ENCODE assay signal across 20 cellular contexts in the genomic region with DNA sequence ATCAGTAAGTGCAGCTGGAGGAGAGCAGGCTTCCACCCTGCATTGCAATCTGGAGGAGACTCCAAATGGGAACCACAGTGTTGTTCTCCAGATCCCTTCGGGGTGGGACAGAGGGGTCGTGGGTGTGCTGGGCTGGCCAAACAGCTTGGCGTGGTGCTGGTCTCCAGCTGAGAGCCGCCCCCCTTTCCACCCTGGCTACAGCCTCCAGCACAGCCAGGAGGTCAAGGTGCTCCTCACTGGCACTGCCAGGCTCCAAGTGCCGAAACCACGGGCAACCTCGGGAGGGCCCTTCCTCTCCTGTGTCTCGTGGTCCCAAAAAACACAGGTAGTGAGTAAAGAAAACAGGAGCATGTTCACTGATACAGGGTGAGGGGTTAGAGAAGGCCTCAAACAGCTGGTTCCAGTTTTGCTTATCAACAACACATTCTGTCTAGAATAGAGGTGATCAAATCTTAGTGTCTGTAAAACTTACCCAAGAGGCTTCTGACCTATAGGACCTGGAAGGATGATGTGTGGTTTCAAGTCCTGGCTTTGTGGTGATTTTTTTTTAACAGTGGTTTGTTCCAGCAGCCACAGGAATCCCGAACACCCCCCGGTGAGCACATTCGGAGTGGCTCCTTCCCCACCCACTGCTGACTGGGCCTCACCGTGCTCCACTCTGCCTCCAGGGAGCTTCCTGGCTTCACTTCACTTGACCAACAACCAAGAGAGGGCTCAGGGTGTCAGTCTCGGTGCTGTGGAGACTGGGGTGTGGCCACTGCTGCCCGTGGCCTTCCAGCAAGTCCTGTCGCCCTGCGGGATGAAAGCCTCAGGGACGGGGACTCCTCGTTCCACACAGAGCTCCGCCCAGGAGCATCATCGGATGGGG. TPM values are rescaled to one million over a fixed set of nuclear protein-coding genes. Genes with fewer than 3 reads are reported as not detected.
DNase-seq lines count a peak whose midpoint lies in the region; ATAC-seq, FAIRE-seq and TF ChIP-seq lines count a peak whose summit lies in the region.
"Had no signal": no experiment of that assay in that cellular context is flagged by ENCODE, and none has a peak within 500 bp of the region (broad histone marks: within the 10 kb centered on the region; RNA-seq: fewer than 3 reads in every experiment).

No MANE protein-coding gene starts in this region.

- no peak overlapping the region for H3K27ac ChIP-seq in neuronal stem cell (replicated peaks; ENCODE audit: low read length)
- H3K27ac ChIP-seq: A549, C4-2B, SJCRH30 had no signal

- DNase-seq in AG10803 (ENCODE audit: low read depth) (peak; percentile 2), HK-2 (ENCODE audit: unreplicated experiment) (peak; percentile 50), glomerular visceral epithelial cell (ENCODE audit: extremely low spot score) (peak; percentile 56), neuronal stem cell (ENCODE audit: low spot score) (no peak), NCI-H1930 (lab: John Stamatoyannopoulos, UW) (no peak), H54 (ENCODE audit: insufficient read length, low spot score) (no peak), left cardiac atrium (no peak)
- DNase-seq in stimulated activated CD4-positive, alpha-beta T cell treated with anti-CD3 and anti-CD28 coated beads, Interleukin-4, amount 100 ng/mL, for 4 hours = no peak
- DNase-seq: DMS79, KBM-7, NCI-H1417 treated with DMSO at 0.1 percent for 48 hours, NCI-H187 treated with DMSO at 0.1 percent for 48 hours, NCI-H226, NCI-H524, RPMI8226, SJCRH30 had no signal

- H2AK5ac ChIP-seq in neuronal stem cell (ENCODE audit: low read depth, low read length) = no peak overlapping the region

- no peak for ATAC-seq in left cardiac atrium
- ATAC-seq: A549 had no signal

- H2BK12ac ChIP-seq in neuronal stem cell (ENCODE audit: low read length) = no peak overlapping the region

- peaks cover 0 to 77% (median 0%) of the 10 kb centered on the region in 3 experiments for H3K27me3 ChIP-seq in neuronal stem cell (ENCODE audit: control insufficient read depth in 3 of 3, insufficient read depth in 3 of 3, low read depth in 1 of 3, low read length in 3 of 3)

- no peak overlapping the region for H3K14ac ChIP-seq in neuronal stem cell (ENCODE audit: low read length)

- no peak overlapping the region for H3K9ac ChIP-seq in neuronal stem cell (ENCODE audit: low read depth, low read length, poor library complexity)

- H2BK5ac ChIP-seq in neuronal stem cell (ENCODE audit: low read length) = peak overlapping the region; percentile 22

- H3K9me3 ChIP-seq in neuronal stem cell (replicated peaks in 1 of 2; ENCODE audit: control insufficient read depth in 2 of 2, insufficient read depth in 1 of 2, low read depth in 1 of 2, low read length in 2 of 2) = no peaks in the 10 kb centered on the region
- H3K9me3 ChIP-seq: A549, HAP-1, SJCRH30 had no signal

- no peak for TF ChIP-seq CTCF in AG10803 (conservative IDR thresholded peaks at IDR 0.05; ENCODE audit: low read length)

- peak overlapping the region; percentile 69 for H3K23ac ChIP-seq in neuronal stem cell (ENCODE audit: low read depth, low read length, poor library complexity)

- peak overlapping the region; percentile 67 for H3K18ac ChIP-seq in neuronal stem cell (ENCODE audit: low read length)

- no peak overlapping the region for H3K4ac ChIP-seq in neuronal stem cell (ENCODE audit: low read length)

- no peak overlapping the region for H2BK15ac ChIP-seq in neuronal stem cell (ENCODE audit: low read length)

- no peak for TF ChIP-seq POLR2A in H54 (IDR thresholded peaks at IDR 0.05; ENCODE audit: low read depth, low read length)

- H4K91ac ChIP-seq in neuronal stem cell (ENCODE audit: low read depth, low read length, poor library complexity) = no peak overlapping the region

- WGBS in neuronal stem cell (ENCODE audit: extremely low coverage in 2 of 2, insufficient read length in 2 of 2, insufficient replicate concordance in 1 of 2), 2 donors = no CpG with 5 or more reads among the region's 20 CpGs

- H3K4me2 ChIP-seq in neuronal stem cell (ENCODE audit: insufficient read depth, low read length, poor library complexity, severe bottlenecking) = no peak overlapping the region
- H3K4me2 ChIP-seq: A549 had no signal

- intact Hi-C loops in left cardiac atrium (cut with DNase I) = no loop called here

- H3K79me1 ChIP-seq in neuronal stem cell (ENCODE audit: low read depth, low read length) = no peaks in the 10 kb centered on the region

- no peak overlapping the region for H3K4me3 ChIP-seq in AG10803 (ENCODE audit: low read length)
- H3K4me3 ChIP-seq in neuronal stem cell (ENCODE audit: low read length in 2 of 2) = no peak overlapping the region
- H3K4me3 ChIP-seq: A549, HAP-1, SJCRH30 had no signal

- H2BK120ac ChIP-seq in neuronal stem cell (ENCODE audit: low read depth, low read length) = no peak overlapping the region

- no peak overlapping the region for H4K8ac ChIP-seq in neuronal stem cell (ENCODE audit: low read depth, low read length)

- H3K36me3 ChIP-seq in neuronal stem cell (replicated peaks in 1 of 2; ENCODE audit: control insufficient read depth in 2 of 2, insufficient read depth in 2 of 2, low read length in 2 of 2) = no peaks in the 10 kb centered on the region
- H3K36me3 ChIP-seq: HAP-1, SJCRH30 had no signal

- no peak overlapping the region for H2AFZ ChIP-seq in neuronal stem cell (ENCODE audit: low read length)

- peaks cover 0 to 1% of the 10 kb centered on the region in 2 donors for H3K4me1 ChIP-seq in neuronal stem cell (ENCODE audit: control insufficient read depth in 2 of 2, insufficient read depth in 1 of 2, low read depth in 1 of 2, low read length in 2 of 2)
- H3K4me1 ChIP-seq: A549, HAP-1, SJCRH30 had no signal

- FAIRE-seq in H54 (lab: Jason Lieb, UNC) = no peak
- FAIRE-seq: A549, G401.6 had no signal

RNA-seq across cellular contexts. Expression of a gene that starts 31.2 kb away (rescaled TPM):
- not detected for polyA plus RNA-seq in neuronal stem cell (2013, experiment 1 of 2)
- not detected for polyA plus RNA-seq in neuronal stem cell (2013, experiment 2 of 2)
- under 1 TPM; 0.08 to 0.15 TPM for total RNA-seq in left cardiac atrium

Comparison
In these comparisons a context has a peak if more than half of its experiments do, and no peak if none do; other contexts are left out.
1. DNase-seq: peak in AG10803 (single experiment), HK-2 (single experiment) and glomerular visceral epithelial cell (single experiment); none in neuronal stem cell (single experiment), NCI-H1930 (0 of 2), H54 (single experiment), left cardiac atrium (single experiment) and stimulated activated CD4-positive, alpha-beta T cell treated with anti-CD3 and anti-CD28 coated beads, Interleukin-4, amount 100 ng/mL, for 4 hours (0 of 2).